In the genomic region with DNA sequence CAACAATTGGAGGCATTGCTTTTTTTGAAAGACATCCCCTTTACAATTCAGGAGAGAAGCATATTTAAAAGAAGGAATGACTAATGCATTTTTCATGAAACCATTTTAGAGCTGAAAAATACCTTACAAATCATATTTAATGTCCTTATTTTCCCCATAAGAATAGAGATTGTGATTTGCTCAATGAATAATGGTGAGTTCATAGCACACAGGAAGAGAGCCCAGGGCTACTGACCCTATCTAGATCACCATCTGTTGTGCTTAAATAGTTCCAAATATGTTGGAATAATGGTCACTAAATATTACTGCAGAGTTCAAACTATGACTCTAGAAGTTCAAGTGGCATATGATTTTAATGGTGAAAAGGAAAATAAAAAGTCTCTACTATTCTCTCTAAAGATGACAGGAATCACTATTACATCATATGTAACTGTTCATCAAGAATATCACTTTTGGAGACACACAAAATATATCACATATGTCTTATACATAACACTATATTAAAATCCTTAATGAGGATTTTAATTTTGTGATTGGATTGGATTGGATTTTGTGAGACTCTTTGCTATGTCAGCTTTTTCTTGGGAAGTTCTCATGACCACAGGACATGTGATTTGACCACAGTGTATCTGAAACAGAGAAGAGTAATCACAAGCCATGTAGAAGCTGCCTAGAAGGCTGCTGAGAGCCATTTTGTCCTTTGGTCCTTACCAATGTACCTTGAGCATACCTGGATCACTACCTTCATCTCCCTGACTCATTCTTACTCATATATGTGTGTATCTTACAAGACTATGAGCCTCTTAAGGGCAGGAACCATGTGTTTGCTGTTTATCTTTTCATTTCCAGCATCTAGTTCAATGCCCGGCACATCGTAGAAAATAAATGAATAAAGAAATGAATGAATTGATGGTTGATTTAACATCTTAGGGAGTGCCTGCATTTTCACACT, we compare ENCODE assay signal across 24 cellular contexts. TPM values are rescaled to one million over a fixed set of nuclear protein-coding genes. Genes with fewer than 3 reads are reported as not detected.
DNase-seq lines count a peak whose midpoint lies in the region; ATAC-seq and TF ChIP-seq lines count a peak whose summit lies in the region.
"Had no signal": no experiment of that assay in that cellular context is flagged by ENCODE, and none has a peak within 500 bp of the region (broad histone marks: within the 10 kb centered on the region; RNA-seq: fewer than 3 reads in every experiment).

No MANE protein-coding gene starts in this region.

- H3K4me3 Mint-ChIP-seq in nephron: no peak overlapping the region
- H3K4me3 Mint-ChIP-seq: immature natural killer cell; naive thymus-derived CD8-positive, alpha-beta T cell had no signal

- peaks cover 19% of the 10 kb centered on the region for H3K36me3 Mint-ChIP-seq in nephron (ENCODE audit: low read depth)
- H3K36me3 Mint-ChIP-seq: immature natural killer cell; naive thymus-derived CD8-positive, alpha-beta T cell had no signal

- no peaks in the 10 kb centered on the region for H3K9me3 Mint-ChIP-seq in nephron
- H3K9me3 Mint-ChIP-seq: immature natural killer cell; naive thymus-derived CD8-positive, alpha-beta T cell had no signal

- ATAC-seq in esophagus mucosa (peak; percentile 43), GM18868 (IDR thresholded peaks at IDR 0.05; ENCODE audit: unreplicated experiment) (no peak), HG02571 (IDR thresholded peaks at IDR 0.05; ENCODE audit: unreplicated experiment) (no peak)
- ATAC-seq: HCT116; left ventricle myocardium superior; naive thymus-derived CD8-positive, alpha-beta T cell had no signal

- peak overlapping the region in 2 of 3 experiments; percentile 67 to 73 for H3K27ac Mint-ChIP-seq in nephron
- H3K27ac Mint-ChIP-seq: immature natural killer cell; naive thymus-derived CD8-positive, alpha-beta T cell had no signal

- DNase-seq in GM03348 (ENCODE audit: low spot score) (peak; percentile 9), OCI-M1 (lab: John Stamatoyannopoulos, UW) (peak; percentile 36), T-helper 1 cell (no peak)
- DNase-seq: activated CD4-positive, alpha-beta T cell treated with anti-CD3 and anti-CD28 coated beads for 48 hours; activated gamma-delta T cell; activated T-cell treated with anti-CD3 and anti-CD28 coated beads, Interleukin-2, amount 50 U/mL, for 1 hour; GF-D8; hypothalamus; immature natural killer cell; Karpas-422; left ventricle myocardium superior; midbrain; naive thymus-derived CD8-positive, alpha-beta T cell; NCI-H1694; NCI-H446 treated with DMSO at 0.1 percent for 48 hours; NCI-H82; small intestine; stimulated activated CD4-positive, alpha-beta T cell treated with anti-CD3 and anti-CD28 coated beads, Interleukin-1b, Interleukin-23, amount 100 ng/mL, for 48 hours; tibial artery had no signal

- no peaks in the 10 kb centered on the region for H3K27me3 Mint-ChIP-seq in nephron (ENCODE audit: low read depth)

- no peak for TF ChIP-seq CTCF in nephron (IDR thresholded peaks at IDR 0.05; ENCODE audit: unreplicated experiment in 3 of 3)

- H3K4me1 Mint-ChIP-seq in nephron: peaks cover 7% of the 10 kb centered on the region
- H3K4me1 Mint-ChIP-seq: immature natural killer cell had no signal

RNA-seq across cellular contexts. Expression of a gene that starts 26.4 kb away (rescaled TPM):
- 14.3 TPM for total RNA-seq in esophagus mucosa
- total RNA-seq: naive thymus-derived CD8-positive, alpha-beta T cell had no signal

Comparison
In these comparisons a context has a peak if more than half of its experiments do, and no peak if none do; other contexts are left out.
1. DNase-seq: peak in GM03348 (single experiment) and OCI-M1 (single experiment); none in T-helper 1 cell (0 of 5).